In genomic region chr1:50427086-50427817, GRCh38 we compare ENCODE assay signal across 12 cellular contexts. TPM values are rescaled to one million over a fixed set of nuclear protein-coding genes. Genes with fewer than 3 reads are reported as not detected.
DNase-seq lines count a peak whose midpoint lies in the region; TF ChIP-seq lines count a peak whose summit lies in the region.
"Had no signal": no experiment of that assay in that cellular context is flagged by ENCODE, and none has a peak within 500 bp of the region (broad histone marks: within the 10 kb centered on the region; RNA-seq: fewer than 3 reads in every experiment).

No MANE protein-coding gene starts in this region.

- H3K4me3 Mint-ChIP-seq in osteocyte (ENCODE audit: unreplicated experiment) (peak overlapping the region; percentile 30), CD14-positive monocyte (peak overlapping the region in 1 of 2 donors; percentile 83)
- H3K4me3 Mint-ChIP-seq: central memory CD8-positive, alpha-beta T cell had no signal

- DNase-seq in DMS114 treated with DMSO at 0.1 percent for 48 hours (lab: John Stamatoyannopoulos, UW; ENCODE audit: unreplicated experiment) (peak; percentile 41), M059J (ENCODE audit: low read depth) (peak; percentile 41), ecto neural progenitor cell (ENCODE audit: low spot score) (peak; percentile 69), osteocyte (ENCODE audit: extremely low spot score, unreplicated experiment) (no peak), CD14-positive monocyte (ENCODE audit: low spot score) (no peak), cerebellum (ENCODE audit: low spot score) (no peak), RKO (ENCODE audit: low spot score) (no peak)
- DNase-seq: lower lobe of right lung, NCI-H1436 treated with DMSO at 0.1 percent for 48 hours, uterus had no signal

- H3K4me1 Mint-ChIP-seq in osteocyte (ENCODE audit: unreplicated experiment) (peaks cover 50% of the 10 kb centered on the region), CD14-positive monocyte (peaks cover 40% of the 10 kb centered on the region)

- TF ChIP-seq CTCF in osteocyte (IDR thresholded peaks at IDR 0.05) (no peak), CD14-positive monocyte (IDR thresholded peaks at IDR 0.05) (no peak)

- H3K27me3 Mint-ChIP-seq in osteocyte (ENCODE audit: unreplicated experiment) = peaks cover 93% of the 10 kb centered on the region
- H3K27me3 Mint-ChIP-seq in CD14-positive monocyte (ENCODE audit: low read depth in 3 of 3) = peaks cover 95 to 98% (median 98%) of the 10 kb centered on the region in 3 donors

- H3K9me3 Mint-ChIP-seq in osteocyte (ENCODE audit: unreplicated experiment) = no peaks in the 10 kb centered on the region
- H3K9me3 Mint-ChIP-seq in CD14-positive monocyte = peaks cover 0 to 46% (median 17%) of the 10 kb centered on the region in 7 donors
- H3K9me3 Mint-ChIP-seq: central memory CD8-positive, alpha-beta T cell had no signal

- no peaks in the 10 kb centered on the region for H3K36me3 Mint-ChIP-seq in osteocyte (ENCODE audit: unreplicated experiment)
- H3K36me3 Mint-ChIP-seq in CD14-positive monocyte = peaks cover 2 to 5% of the 10 kb centered on the region in 2 donors

- intact Hi-C loops in CD14-positive monocyte (cut with micrococcal nuclease) = no loop called here

- no peak overlapping the region for H3K27ac Mint-ChIP-seq in osteocyte (ENCODE audit: unreplicated experiment)
- H3K27ac Mint-ChIP-seq in CD14-positive monocyte = peak overlapping the region in 1 of 7 donors; percentile 23

RNA-seq across cellular contexts. Expression of gene DMRTA2, which starts 4.0 kb away (rescaled TPM):
- total RNA-seq in M059J (2014; rRNA removed; shearing (Covaris generic)) = 0.32 and 1.4 TPM in 2 replicates
- total RNA-seq in osteocyte (0.19 TPM in 1 of 2 replicates, not detected in the other), cerebellum (not detected)
- not detected for polyA plus RNA-seq in CD14-positive monocyte
- total RNA-seq: HT1080, lower lobe of right lung, uterus had no signal

Comparison
In these comparisons a context has a peak if more than half of its experiments do, and no peak if none do; other contexts are left out.
1. DNase-seq: peak in DMS114 treated with DMSO at 0.1 percent for 48 hours (single experiment), M059J (single experiment) and ecto neural progenitor cell (single experiment); none in osteocyte (single experiment), CD14-positive monocyte (single experiment), cerebellum (single experiment) and RKO (single experiment).